Comparison of ENCODE assay signal across 27 cellular contexts in genomic region chr2:29469961-29470360, GRCh38.
"Had no signal": no experiment of that assay in that cellular context is flagged by ENCODE, and none has a peak within 500 bp of the region (broad histone marks: within the 10 kb centered on the region; RNA-seq: fewer than 3 reads in every experiment).

No MANE protein-coding gene starts in this region.

- FAIRE-seq: urothelium cell line had no signal

- H3K36me3 ChIP-seq: stomach, suprapubic skin, thoracic aorta, thyroid gland, tibial artery, tibial nerve, transverse colon, upper lobe of left lung, upper lobe of right lung, uterus, vagina had no signal

- H3K4me1 ChIP-seq: stomach, suprapubic skin, testis, thyroid gland, tibial artery, tibial nerve, transverse colon, upper lobe of left lung, upper lobe of right lung, uterus, vagina had no signal

- ATAC-seq: stimulated activated effector memory CD8-positive, alpha-beta T cell treated with anti-CD3 and anti-CD28 coated beads, Interleukin-12 subunit alpha, Interleukin-12 subunit beta, amount 100 ng/mL, for 72 hours; stimulated activated memory B cell treated with anti-CD40 and anti-IgM and Interleukin-4, amounts not matched to agents 10 μg/mL and 1 μg/mL and 100 μg/mL, for 72 hours; stimulated activated naive B cell treated with anti-CD40 and anti-IgM and Interleukin-4, amounts not matched to agents 10 μg/mL and 1 μg/mL and 100 μg/mL, for 72 hours; stimulated activated naive CD8-positive, alpha-beta T cell treated with anti-CD3 and anti-CD28 coated beads, Interleukin-15, amount 100 ng/mL, for 72 hours; stimulated activated naive CD8-positive, alpha-beta T cell treated with anti-CD3 and anti-CD28 coated beads, Interleukin-15, Interleukin-2, amounts not matched to agents 100 U/mL and 50 U/mL, for 24 hours; upper lobe of right lung had no signal

- H3K27ac ChIP-seq: stomach, suprapubic skin, testis, thoracic aorta, thyroid gland, tibial artery, tibial nerve, transverse colon, upper lobe of left lung, upper lobe of right lung, uterus, vagina had no signal

- H3K27me3 ChIP-seq: stomach, suprapubic skin, testis, thyroid gland, tibial artery, tibial nerve, transverse colon, upper lobe of left lung, upper lobe of right lung, uterus, vagina had no signal

- H3K4me3 ChIP-seq: stomach, suprapubic skin, testis, thoracic aorta, thyroid gland, tibial artery, tibial nerve, transverse colon, upper lobe of left lung, upper lobe of right lung, uterus, vagina had no signal

- H3K9me3 ChIP-seq: testis, thyroid gland, uterus, vagina had no signal

- DNase-seq: stimulated activated CD4-positive, alpha-beta T cell treated with anti-CD3 and anti-CD28 coated beads, Interleukin-2, amount 100 ng/mL, for 48 hours; stimulated activated CD4-positive, alpha-beta T cell treated with anti-CD3 and anti-CD28 coated beads, Interleukin-4, amount 100 ng/mL, for 1 hour; stimulated activated CD4-positive, alpha-beta T cell treated with anti-CD3 and anti-CD28 coated beads, Interleukin-4, amount 100 ng/mL, for 24 hours; stimulated activated CD4-positive, alpha-beta T cell treated with anti-CD3 and anti-CD28 coated beads, Interleukin-4, amount 100 ng/mL, for 4 hours; stimulated activated CD8-positive, alpha-beta memory T cell treated with anti-CD3 and anti-CD28 coated beads, Interleukin-4, amount 100 ng/mL, for 48 hours; stimulated activated naive B cell treated with anti-CD40 and anti-IgM and Interleukin-4, amounts not matched to agents 10 μg/mL and 1 μg/mL and 100 μg/mL, for 72 hours; stimulated activated naive CD4-positive, alpha-beta T cell; stimulated activated naive CD4-positive, alpha-beta T cell treated with Interleukin-2 at 50 U/mL for 16 hours; stimulated activated naive CD8-positive, alpha-beta T cell treated with anti-CD3 and anti-CD28 coated beads, Interleukin-15, amount 100 ng/mL, for 72 hours; stimulated activated naive CD8-positive, alpha-beta T cell treated with anti-CD3 and anti-CD28 coated beads, Interleukin-15, Interleukin-2, amounts not matched to agents 100 U/mL and 50 U/mL, for 24 hours; stomach; substantia nigra; testis; thyroid gland; tibial artery; transverse colon; trophoblast cell; upper lobe of left lung; upper lobe of right lung; uterus had no signal
